In genomic region chr19:55252760-55253159, GRCh38 we compare ENCODE assay signal across 13 cellular contexts. TPM values are rescaled to one million over a fixed set of nuclear protein-coding genes. Genes with fewer than 3 reads are reported as not detected.
DNase-seq lines count a peak whose midpoint lies in the region; ATAC-seq and TF ChIP-seq lines count a peak whose summit lies in the region.
"Had no signal": no experiment of that assay in that cellular context is flagged by ENCODE, and none has a peak within 500 bp of the region (broad histone marks: within the 10 kb centered on the region; RNA-seq: fewer than 3 reads in every experiment).

No MANE protein-coding gene starts in this region.

- DNase-seq in activated T-cell treated with anti-CD3 and anti-CD28 coated beads, Interleukin-2, amount 50 U/mL, for 72 hours = no peak
- DNase-seq in activated T-cell treated with anti-CD3 and anti-CD28 coated beads for 4 hours (no peak), DMS79 (lab: John Stamatoyannopoulos, UW) (no peak)
- DNase-seq in central memory CD8-positive, alpha-beta T cell (ENCODE audit: low spot score in 2 of 2) = no peak
- DNase-seq in stimulated activated naive B cell treated with anti-CD40 and anti-IgM and Interleukin-4, amounts not matched to agents 10 μg/mL and 1 μg/mL and 100 μg/mL, for 72 hours = no peak
- DNase-seq: activated CD4-positive, alpha-beta T cell treated with anti-CD3 and anti-CD28 coated beads for 1 hour; activated gamma-delta T cell treated with Interleukin-2 at 50 U/mL for 16 hours; mammary epithelial cell; NCI-H1417 had no signal

- peak overlapping the region; percentile 99 for H3K27ac ChIP-seq in OCI-LY3 (ENCODE audit: low read length)
- H3K27ac ChIP-seq: cardiac muscle cell had no signal

- H3K27ac Mint-ChIP-seq in activated T-cell treated with anti-CD3 and anti-CD28 coated beads, Interleukin-2, amount 50 U/mL, for 72 hours = peak overlapping the region; percentile 94
- peak overlapping the region; percentile 97 for H3K27ac Mint-ChIP-seq in central memory CD8-positive, alpha-beta T cell (ENCODE audit: low read depth)
- peak overlapping the region; percentile 96 for H3K27ac Mint-ChIP-seq in stimulated activated naive B cell treated with anti-CD40 and anti-IgM and Interleukin-4, amounts not matched to agents 10 μg/mL and 1 μg/mL and 100 μg/mL, for 72 hours

- peaks cover 100% of the 10 kb centered on the region for H3K79me2 ChIP-seq in OCI-LY3 (ENCODE audit: low read length)

- peaks cover 68% of the 10 kb centered on the region for H3K4me1 Mint-ChIP-seq in activated T-cell treated with anti-CD3 and anti-CD28 coated beads, Interleukin-2, amount 50 U/mL, for 72 hours (ENCODE audit: low read depth)
- peaks cover 87% of the 10 kb centered on the region for H3K4me1 Mint-ChIP-seq in central memory CD8-positive, alpha-beta T cell
- H3K4me1 Mint-ChIP-seq in stimulated activated naive B cell treated with anti-CD40 and anti-IgM and Interleukin-4, amounts not matched to agents 10 μg/mL and 1 μg/mL and 100 μg/mL, for 72 hours = peaks cover 63 to 98% of the 10 kb centered on the region in 2 donors

- peak overlapping the region; percentile 99 for H3K9ac ChIP-seq in OCI-LY3 (ENCODE audit: low read length)

- peak overlapping the region; percentile 100 for H3K4me2 ChIP-seq in OCI-LY3 (ENCODE audit: low read length)

- H3K36me3 Mint-ChIP-seq in activated T-cell treated with anti-CD3 and anti-CD28 coated beads, Interleukin-2, amount 50 U/mL, for 72 hours (ENCODE audit: insufficient read depth in 2 of 2) = peaks cover 11 to 25% of the 10 kb centered on the region in 2 donors
- peaks cover 19% of the 10 kb centered on the region for H3K36me3 Mint-ChIP-seq in central memory CD8-positive, alpha-beta T cell (ENCODE audit: insufficient read depth)
- H3K36me3 Mint-ChIP-seq in stimulated activated naive B cell treated with anti-CD40 and anti-IgM and Interleukin-4, amounts not matched to agents 10 μg/mL and 1 μg/mL and 100 μg/mL, for 72 hours = peaks cover 31 to 49% of the 10 kb centered on the region in 2 donors

- peak overlapping the region; percentile 97 for H3K4me3 ChIP-seq in OCI-LY3 (ENCODE audit: low read length)
- H3K4me3 ChIP-seq: cardiac muscle cell had no signal

- no peak for TF ChIP-seq CTCF in OCI-LY3 (IDR thresholded peaks at IDR 0.05; ENCODE audit: low read depth, low read length)

- H3K4me1 ChIP-seq in OCI-LY3 (ENCODE audit: low read length) = peaks cover 49% of the 10 kb centered on the region

- H3K9me3 Mint-ChIP-seq in activated T-cell treated with anti-CD3 and anti-CD28 coated beads, Interleukin-2, amount 50 U/mL, for 72 hours = no peaks in the 10 kb centered on the region
- no peaks in the 10 kb centered on the region for H3K9me3 Mint-ChIP-seq in central memory CD8-positive, alpha-beta T cell
- no peaks in the 10 kb centered on the region for H3K9me3 Mint-ChIP-seq in stimulated activated naive B cell treated with anti-CD40 and anti-IgM and Interleukin-4, amounts not matched to agents 10 μg/mL and 1 μg/mL and 100 μg/mL, for 72 hours

- no peaks in the 10 kb centered on the region for H3K27me3 Mint-ChIP-seq in activated T-cell treated with anti-CD3 and anti-CD28 coated beads, Interleukin-2, amount 50 U/mL, for 72 hours (ENCODE audit: low read depth)
- no peaks in the 10 kb centered on the region for H3K27me3 Mint-ChIP-seq in central memory CD8-positive, alpha-beta T cell
- no peaks in the 10 kb centered on the region for H3K27me3 Mint-ChIP-seq in stimulated activated naive B cell treated with anti-CD40 and anti-IgM and Interleukin-4, amounts not matched to agents 10 μg/mL and 1 μg/mL and 100 μg/mL, for 72 hours

- H3K9me3 ChIP-seq in OCI-LY3 (ENCODE audit: insufficient read depth, low read length) = no peaks in the 10 kb centered on the region

- H2AFZ ChIP-seq in OCI-LY3 (ENCODE audit: low read depth, low read length) = no peak overlapping the region

- peaks cover 74% of the 10 kb centered on the region for H3K36me3 ChIP-seq in OCI-LY3 (replicated peaks; ENCODE audit: low read depth, low read length)
- H3K36me3 ChIP-seq: cardiac muscle cell had no signal

- ATAC-seq in activated T-cell treated with anti-CD3 and anti-CD28 coated beads, Interleukin-2, amount 50 U/mL, for 72 hours (replicated peaks in 1 of 2) = no peak
- no peak for ATAC-seq in central memory CD8-positive, alpha-beta T cell (replicated peaks; ENCODE audit: extremely low read depth, poor library complexity, severe bottlenecking)
- ATAC-seq in stimulated activated naive B cell treated with anti-CD40 and anti-IgM and Interleukin-4, amounts not matched to agents 10 μg/mL and 1 μg/mL and 100 μg/mL, for 72 hours (replicated peaks) = no peak
- ATAC-seq in GM19397 (IDR thresholded peaks at IDR 0.05; ENCODE audit: unreplicated experiment) = no peak
- ATAC-seq in HG03354 (IDR thresholded peaks at IDR 0.05; ENCODE audit: poor library complexity, severe bottlenecking, unreplicated experiment) = no peak

- peaks cover 76% of the 10 kb centered on the region for H4K20me1 ChIP-seq in OCI-LY3 (ENCODE audit: insufficient read depth, low read length)

- peak overlapping the region; percentile 96 to 97 for H3K4me3 Mint-ChIP-seq in activated T-cell treated with anti-CD3 and anti-CD28 coated beads, Interleukin-2, amount 50 U/mL, for 72 hours
- H3K4me3 Mint-ChIP-seq in central memory CD8-positive, alpha-beta T cell = peak overlapping the region; percentile 98
- H3K4me3 Mint-ChIP-seq in stimulated activated naive B cell treated with anti-CD40 and anti-IgM and Interleukin-4, amounts not matched to agents 10 μg/mL and 1 μg/mL and 100 μg/mL, for 72 hours = peak overlapping the region; percentile 95 to 98

- H3K27me3 ChIP-seq in OCI-LY3 (ENCODE audit: low read depth, low read length) = no peaks in the 10 kb centered on the region
- H3K27me3 ChIP-seq: cardiac muscle cell had no signal

RNA-seq across cellular contexts. Expression of gene PPP6R1, which starts 6.1 kb away (rescaled TPM):
- 100 to 1,000 TPM; 177 to 202 TPM for total RNA-seq in activated T-cell treated with anti-CD3 and anti-CD28 coated beads, Interleukin-2, amount 50 U/mL, for 72 hours

RNA-seq across cellular contexts. Expression of gene TMEM86B, which starts 24.2 kb away (rescaled TPM):
- 10 to 100 TPM in 1 of 2 donors, 1 to 10 TPM in 1; 8.5 to 12.8 TPM for total RNA-seq in activated T-cell treated with anti-CD3 and anti-CD28 coated beads, Interleukin-2, amount 50 U/mL, for 72 hours

RNA-seq across cellular contexts. Expression of gene HSPBP1, which starts 27.1 kb away (rescaled TPM):
- 10 to 100 TPM; 23.9 to 31.1 TPM for total RNA-seq in activated T-cell treated with anti-CD3 and anti-CD28 coated beads, Interleukin-2, amount 50 U/mL, for 72 hours

RNA-seq across cellular contexts. Expression of gene BRSK1, which starts 31.0 kb away (rescaled TPM):
- 10 to 100 TPM; 13.0 to 19.6 TPM for total RNA-seq in activated T-cell treated with anti-CD3 and anti-CD28 coated beads, Interleukin-2, amount 50 U/mL, for 72 hours

RNA-seq across cellular contexts. Expression of gene PTPRH, which starts 43.5 kb away (rescaled TPM):
- not detected for total RNA-seq in activated T-cell treated with anti-CD3 and anti-CD28 coated beads, Interleukin-2, amount 50 U/mL, for 72 hours
